In the genomic region with DNA sequence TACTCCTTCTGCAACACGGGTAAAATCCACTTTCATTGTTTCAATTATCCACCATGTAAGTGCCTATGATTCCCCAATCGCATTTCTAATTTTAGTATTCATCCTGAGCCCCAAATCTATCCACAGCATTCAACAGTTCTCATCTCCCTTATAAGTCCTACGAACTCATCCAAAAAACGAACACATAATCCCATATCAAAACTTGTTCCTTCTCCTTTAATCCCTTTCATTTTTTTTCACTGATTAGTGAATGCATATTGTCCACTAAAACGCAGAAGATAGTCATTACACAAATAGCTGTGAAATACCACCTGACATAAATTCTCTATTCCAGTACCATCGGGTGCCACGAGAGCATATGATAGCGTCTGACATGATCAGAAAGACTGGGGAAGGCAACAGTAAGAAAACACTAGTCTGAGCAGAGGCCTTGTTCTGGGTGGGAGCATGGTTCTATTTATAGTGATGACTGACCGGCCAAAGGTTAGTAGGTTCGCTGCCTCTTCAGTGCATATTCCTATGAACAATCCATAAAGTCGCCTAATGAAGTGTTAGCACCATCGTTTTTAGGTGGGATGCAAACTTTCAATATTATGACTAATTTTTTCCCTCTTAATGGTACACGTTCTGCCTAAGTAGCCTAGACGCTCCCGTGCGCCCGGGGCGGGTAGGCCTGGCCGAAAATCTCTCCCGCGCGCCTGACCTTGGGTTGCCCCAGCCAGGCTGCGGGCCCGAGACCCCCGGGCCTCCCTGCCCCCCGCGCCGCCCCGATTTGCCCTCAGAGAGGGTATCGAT, we compare ENCODE assay signal across 8 cellular contexts. TPM values are rescaled to one million over a fixed set of nuclear protein-coding genes. Genes with fewer than 3 reads are reported as not detected.
DNase-seq lines count a peak whose midpoint lies in the region; ATAC-seq, FAIRE-seq and TF ChIP-seq lines count a peak whose summit lies in the region.

No MANE protein-coding gene starts in this region.

- no peaks in the 10 kb centered on the region for H3K27me3 ChIP-seq in endothelial cell of umbilical vein (ENCODE audit: control insufficient read depth in 2 of 2, insufficient read depth in 2 of 2, low read length in 2 of 2)
- H3K27me3 ChIP-seq in mucosa of stomach (ENCODE audit: control insufficient read depth, insufficient read depth, low read length): no peaks in the 10 kb centered on the region
- H3K27me3 ChIP-seq in thymus (ENCODE audit: control insufficient read depth, insufficient read depth): no peaks in the 10 kb centered on the region

- H4K20me1 ChIP-seq in endothelial cell of umbilical vein (replicated peaks; ENCODE audit: control insufficient read depth, extremely low read depth, insufficient read depth, low read length): no peaks in the 10 kb centered on the region

- no peak for FAIRE-seq in endothelial cell of umbilical vein (lab: Jason Lieb, UNC)

- intact Hi-C loops in endothelial cell of umbilical vein (cut with micrococcal nuclease): loop anchor here (1.0 to 2.0 kb wide), 2 partner anchors 25 to 127 kb away; a partner anchor contains a TSS

- ATAC-seq in GM21423 (IDR thresholded peaks at IDR 0.05; ENCODE audit: unreplicated experiment) (peak; percentile 3), GM18858 (IDR thresholded peaks at IDR 0.05; ENCODE audit: unreplicated experiment) (no peak)

- DNase-seq in ELF-1 (ENCODE audit: low read depth, low spot score): peak; percentile 25
- DNase-seq in Jurkat, Clone E6-1 (ENCODE audit: low read depth, low spot score): no peak
- DNase-seq in activated CD4-positive, alpha-beta T cell treated with anti-CD3 and anti-CD28 coated beads for 48 hours: peak; percentile 47
- DNase-seq in endothelial cell of umbilical vein (ENCODE audit: low read depth, low spot score): peak; percentile 49

- peak overlapping the region; percentile 92 for H3K4me2 ChIP-seq in endothelial cell of umbilical vein (ENCODE audit: insufficient read depth, low read length)

- no TSS peak for BruUV-seq in endothelial cell of umbilical vein (replicated peaks; lab: Mats Ljungman, UMichigan)

- CTCF ChIA-PET in endothelial cell of umbilical vein (lab: Charles Lee): interaction anchor here (1.5 to 2.0 kb wide), 3 partner anchors 17 to 68 kb away, joined by 5 to 9 read pairs (median 6); no protein-coding TSS in a partner anchor

- peaks cover 17% of the 10 kb centered on the region for H3K4me1 ChIP-seq in endothelial cell of umbilical vein (ENCODE audit: control insufficient read depth, extremely low read depth, insufficient read depth, low read length)
- no peaks in the 10 kb centered on the region for H3K4me1 ChIP-seq in mucosa of stomach (ENCODE audit: control insufficient read depth, insufficient read depth, low read length)
- no peaks in the 10 kb centered on the region for H3K4me1 ChIP-seq in thymus (ENCODE audit: control insufficient read depth, insufficient read depth, low read length)

- H3K9me1 ChIP-seq in endothelial cell of umbilical vein (replicated peaks; ENCODE audit: control insufficient read depth, extremely low read depth, insufficient read depth, low read length): no peaks in the 10 kb centered on the region

- POLR2A ChIA-PET in endothelial cell of umbilical vein (lab: Charles Lee): interaction anchor here (0.7 kb wide), 1 partner anchor 32 kb away, joined by 3 read pairs; no protein-coding TSS in a partner anchor

- no peak for TF ChIP-seq CTCF in endothelial cell of umbilical vein (IDR thresholded peaks at IDR 0.05; ENCODE audit: extremely low read depth in 1 of 2, insufficient read depth in 1 of 2, low read depth in 1 of 2, low read length in 2 of 2)

- H3K9ac ChIP-seq in endothelial cell of umbilical vein (replicated peaks; ENCODE audit: extremely low read depth, insufficient read depth, low read length) (peak overlapping the region; percentile 95), mucosa of stomach (ENCODE audit: low read length) (peak overlapping the region; percentile 95)

- peak overlapping the region; percentile 95 for H3K4me3 ChIP-seq in Jurkat, Clone E6-1 (ENCODE audit: low read length)
- H3K4me3 ChIP-seq in endothelial cell of umbilical vein (replicated peaks in 1 of 3; ENCODE audit: insufficient read depth in 1 of 3, low read depth in 1 of 3, low read length in 3 of 3): peak overlapping the region; percentile 58 to 93 (median 79)
- peak overlapping the region; percentile 99 for H3K4me3 ChIP-seq in mucosa of stomach (ENCODE audit: low read length)
- peak overlapping the region; percentile 91 for H3K4me3 ChIP-seq in thymus (ENCODE audit: low read length)

- H3K9me3 ChIP-seq in endothelial cell of umbilical vein (replicated peaks; ENCODE audit: control insufficient read depth, insufficient read depth, low read length) (no peaks in the 10 kb centered on the region), mucosa of stomach (ENCODE audit: control insufficient read depth, low read length) (no peaks in the 10 kb centered on the region), thymus (ENCODE audit: control insufficient read depth) (no peaks in the 10 kb centered on the region)

- no peak for TF ChIP-seq POLR2A in endothelial cell of umbilical vein (IDR thresholded peaks at IDR 0.05; ENCODE audit: low read depth, low read length)

- WGBS in thymus: 8% methylated on average over 30 of the region's 30 CpGs

- dilution Hi-C loops in endothelial cell of umbilical vein (cut with MboI; ENCODE audit: extremely low pct_ligation_motif_present, low sequenced_read_pairs): no loop called here

- H3K36me3 ChIP-seq in endothelial cell of umbilical vein (ENCODE audit: control insufficient read depth in 2 of 2, extremely low read depth in 1 of 2, insufficient read depth in 2 of 2, low read length in 2 of 2) (peaks cover 0 to 6% of the 10 kb centered on the region in 2 experiments), mucosa of stomach (ENCODE audit: control insufficient read depth, insufficient read depth, low read length) (no peaks in the 10 kb centered on the region), thymus (ENCODE audit: control insufficient read depth, insufficient read depth) (no peaks in the 10 kb centered on the region)

- H3K27ac ChIP-seq in endothelial cell of umbilical vein (ENCODE audit: insufficient read depth, low read depth, low read length): peak overlapping the region; percentile 91
- H3K27ac ChIP-seq in thymus (ENCODE audit: low read depth): peak overlapping the region; percentile 100

- peaks cover 61% of the 10 kb centered on the region for H3K79me2 ChIP-seq in endothelial cell of umbilical vein (ENCODE audit: control insufficient read depth, insufficient read depth, low read length)

- peak overlapping the region; percentile 33 for H2AFZ ChIP-seq in endothelial cell of umbilical vein (ENCODE audit: low read depth, low read length)

TF ChIP-seq in endothelial cell of umbilical vein, 7 proteins besides CTCF, POLR2A, EP300 and RAD21:
- TF ChIP-seq, protein P1, sequence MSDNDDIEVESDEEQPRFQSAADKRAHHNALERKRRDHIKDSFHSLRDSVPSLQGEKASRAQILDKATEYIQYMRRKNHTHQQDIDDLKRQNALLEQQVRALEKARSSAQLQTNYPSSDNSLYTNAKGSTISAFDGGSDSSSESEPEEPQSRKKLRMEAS (IDR thresholded peaks at IDR 0.05; ENCODE audit: insufficient read depth, insufficient read length): no peak
- TF ChIP-seq GATA2 (IDR thresholded peaks at IDR 0.05; ENCODE audit: insufficient read depth, insufficient read length, low read depth, low read length): no peak
- TF ChIP-seq EZH2 (IDR thresholded peaks at IDR 0.05; ENCODE audit: borderline replicate concordance, low read depth, low read length, severe bottlenecking): no peak
- TF ChIP-seq FOS (IDR thresholded peaks at IDR 0.05; ENCODE audit: borderline replicate concordance, insufficient read depth, low read length): no peak
- no peak for TF ChIP-seq MYC (IDR thresholded peaks at IDR 0.05; ENCODE audit: low read depth, low read length)
- no peak for TF ChIP-seq POLR2AphosphoS5 (IDR thresholded peaks at IDR 0.05; ENCODE audit: insufficient read depth, low read depth, low read length)
- no peak for TF ChIP-seq JUN (IDR thresholded peaks at IDR 0.05; ENCODE audit: borderline replicate concordance, insufficient read depth, insufficient read length, low read depth)

RNA-seq across cellular contexts. Expression of a gene that starts 0.6 kb away (rescaled TPM):
- polyA plus RNA-seq in Jurkat, Clone E6-1 (2012; ENCODE audit: insufficient read depth, insufficient read length): 269 TPM
- 132 and 141 TPM in 2 replicates for total RNA-seq in endothelial cell of umbilical vein
- polyA plus RNA-seq in endothelial cell of umbilical vein: 155 and 194 TPM in 2 replicates
- polyA plus RNA-seq in endothelial cell of umbilical vein (2011; cell fraction: cytosol; rRNA removed): 191 and 201 TPM in 2 replicates
- 46.9 and 53.5 TPM in 2 replicates for polyA plus RNA-seq in endothelial cell of umbilical vein (2011; cell fraction: nucleus; rRNA removed)
- 225 and 295 TPM in 2 replicates for polyA plus RNA-seq in endothelial cell of umbilical vein (2012)
- 32.8 and 35.2 TPM in 2 replicates for polyA minus RNA-seq in endothelial cell of umbilical vein
- 39.7 TPM for polyA minus RNA-seq in endothelial cell of umbilical vein (2011; cell fraction: cytosol; rRNA and poly(A)+ RNA removed)
- polyA minus RNA-seq in endothelial cell of umbilical vein (2011; cell fraction: nucleus; rRNA and poly(A)+ RNA removed): 19.7 and 20.5 TPM in 2 replicates
- polyA plus RNA-seq in thymus: 337 TPM

RNA-seq across cellular contexts. Expression of a gene that starts 0.7 kb away (rescaled TPM):
- 18.8 TPM for polyA plus RNA-seq in Jurkat, Clone E6-1 (2012; ENCODE audit: insufficient read depth, insufficient read length)
- 21.0 and 24.1 TPM in 2 replicates for total RNA-seq in endothelial cell of umbilical vein
- polyA plus RNA-seq in endothelial cell of umbilical vein (4.1 and 5.8 TPM in 2 replicates), thymus (22.3 TPM)
- polyA plus RNA-seq in endothelial cell of umbilical vein (2011; cell fraction: cytosol; rRNA removed): 8.5 and 9.3 TPM in 2 replicates
- polyA plus RNA-seq in endothelial cell of umbilical vein (2011; cell fraction: nucleus; rRNA removed): 15.3 and 16.3 TPM in 2 replicates
- 14.7 and 18.1 TPM in 2 replicates for polyA plus RNA-seq in endothelial cell of umbilical vein (2012)
- 7.0 and 7.2 TPM in 2 replicates for polyA minus RNA-seq in endothelial cell of umbilical vein
- 14.7 TPM for polyA minus RNA-seq in endothelial cell of umbilical vein (2011; cell fraction: cytosol; rRNA and poly(A)+ RNA removed)
- polyA minus RNA-seq in endothelial cell of umbilical vein (2011; cell fraction: nucleus; rRNA and poly(A)+ RNA removed): 7.6 and 12.1 TPM in 2 replicates
